Comparison of ENCODE assay signal across 8 cellular contexts in the genomic region with DNA sequence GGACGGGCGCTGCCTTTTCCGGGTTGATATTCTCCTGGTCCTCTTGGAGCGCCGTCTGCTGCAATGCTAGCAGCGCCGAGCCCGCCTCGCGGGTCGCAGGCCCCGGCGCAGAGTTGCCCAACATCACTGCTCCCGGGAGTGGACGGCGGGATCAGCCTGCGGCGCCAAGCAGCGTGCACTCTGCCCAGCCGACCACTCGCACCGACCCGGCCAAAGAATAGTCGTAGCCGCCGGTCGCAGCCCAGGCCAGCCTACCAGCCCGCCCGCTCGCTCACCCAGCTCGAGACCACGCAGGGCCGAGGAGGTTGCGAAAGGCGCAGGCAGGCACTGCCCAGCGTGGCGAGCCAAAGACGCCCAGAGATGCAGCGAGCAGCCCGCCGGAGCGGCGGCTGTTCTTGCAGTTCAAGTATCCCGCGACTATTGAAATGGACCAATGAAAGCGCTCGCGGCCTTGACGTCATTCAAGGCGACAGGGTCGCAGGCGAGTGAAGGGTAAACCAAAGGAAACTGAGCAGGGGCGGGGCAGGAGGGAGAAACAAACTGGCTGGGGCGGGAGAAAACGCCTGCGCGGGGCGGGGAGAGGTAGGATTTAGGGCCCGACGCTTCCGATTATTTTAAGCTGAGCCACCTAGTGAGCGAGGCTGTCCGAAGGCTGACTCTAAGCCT. TPM values are rescaled to one million over a fixed set of nuclear protein-coding genes. Genes with fewer than 3 reads are reported as not detected.
DNase-seq lines count a peak whose midpoint lies in the region; ATAC-seq and TF ChIP-seq lines count a peak whose summit lies in the region.

A gene (minus strand): TSS at position 379 of the 666 bp plus-strand sequence. CDS start 255 bp downstream, at position 124.

- POLR2A ChIA-PET in BJ (lab: Charles Lee) = interaction anchor here (0.7 kb wide), 1 partner anchor 46 kb away, joined by 6 read pairs; no protein-coding TSS in a partner anchor

- H3K4me1 Mint-ChIP-seq in activated CD4-positive, alpha-beta T cell treated with anti-CD3 and anti-CD28 coated beads, Interleukin-2, amount 10 ng/mL, durations not matched to agents 24 days and 14 days = peaks cover 31% of the 10 kb centered on the region

- no peaks in the 10 kb centered on the region for H3K27me3 ChIP-seq in BJ (ENCODE audit: control insufficient read depth, insufficient read depth, low read length)

- peak within 1 kb of the TSS; percentile 98 for H3K4me3 Mint-ChIP-seq in activated CD4-positive, alpha-beta T cell treated with anti-CD3 and anti-CD28 coated beads, Interleukin-2, amount 10 ng/mL, durations not matched to agents 24 days and 14 days

- CTCF ChIA-PET in BJ (lab: Yijun Ruan, JAX) = interaction anchor here (0.7 kb wide), 1 partner anchor 87 kb away, joined by 3 read pairs; no protein-coding TSS in a partner anchor

- no peaks in the 10 kb centered on the region for H3K9me3 Mint-ChIP-seq in activated CD4-positive, alpha-beta T cell treated with anti-CD3 and anti-CD28 coated beads, Interleukin-2, amount 10 ng/mL, durations not matched to agents 24 days and 14 days

- H3K36me3 ChIP-seq in BJ (ENCODE audit: control insufficient read depth, insufficient read depth, low read length) = no peaks in the 10 kb centered on the region

- peak; percentile 95 for ATAC-seq in GM19324 (IDR thresholded peaks at IDR 0.05; ENCODE audit: low FRiP score, unreplicated experiment)
- peak; percentile 90 for ATAC-seq in HG03469 (IDR thresholded peaks at IDR 0.05; ENCODE audit: unreplicated experiment)
- peak; percentile 97 for ATAC-seq in left colon

- intact Hi-C loops in activated CD4-positive, alpha-beta T cell treated with anti-CD3 and anti-CD28 coated beads, Interleukin-2, amount 10 ng/mL, durations not matched to agents 24 days and 14 days (cut with micrococcal nuclease) = loop anchor here (1.0 to 5.0 kb wide), 6 partner anchors 22 to 754 kb away; a partner anchor contains a TSS
- intact Hi-C loops in left colon (cut with DNase I, micrococcal nuclease) = no loop called here

- H3K27ac Mint-ChIP-seq in activated CD4-positive, alpha-beta T cell treated with anti-CD3 and anti-CD28 coated beads, Interleukin-2, amount 10 ng/mL, durations not matched to agents 24 days and 14 days = peak within 1 kb of the TSS; percentile 97

- H3K4me3 ChIP-seq in BJ (ENCODE audit: low read depth, low read length) = peak within 1 kb of the TSS; percentile 85

- no peaks in the 10 kb centered on the region for H3K27me3 Mint-ChIP-seq in activated CD4-positive, alpha-beta T cell treated with anti-CD3 and anti-CD28 coated beads, Interleukin-2, amount 10 ng/mL, durations not matched to agents 24 days and 14 days

- 0 out of 2 replicates have a peak, but pooled peaks have one; percentile 13 for TF ChIP-seq CTCF in BJ (IDR thresholded peaks at IDR 0.05; ENCODE audit: insufficient read depth, low read depth, low read length)

- H3K36me3 Mint-ChIP-seq in activated CD4-positive, alpha-beta T cell treated with anti-CD3 and anti-CD28 coated beads, Interleukin-2, amount 10 ng/mL, durations not matched to agents 24 days and 14 days (ENCODE audit: low read depth) = peaks cover 32% of the 10 kb centered on the region

- DNase-seq in BJ (ENCODE audit: low read depth) (peak; percentile 69), NCI-H526 treated with DMSO at 0.1 percent for 48 hours (lab: John Stamatoyannopoulos, UW) (peak; percentile 93), cortex of kidney (lab: John Stamatoyannopoulos, UW) (peak; percentile 44), left colon (peak; percentile 97 to 98)
- DNase-seq in activated CD4-positive, alpha-beta T cell treated with anti-CD3 and anti-CD28 coated beads, Interleukin-2, amount 10 ng/mL, durations not matched to agents 24 days and 14 days = peak; percentile 99
- peak; percentile 97 for DNase-seq in stimulated activated CD4-positive, alpha-beta T cell treated with anti-CD3 and anti-CD28 coated beads, Interleukin-1b, Interleukin-23, amount 100 ng/mL, for 48 hours

RNA-seq across cellular contexts. Expression of the gene that starts here (rescaled TPM):
- polyA plus RNA-seq in BJ (2011; rRNA removed) = 26.8 and 39.7 TPM in 2 replicates
- polyA minus RNA-seq in BJ (2011; rRNA and poly(A)+ RNA removed) = 10.0 and 13.3 TPM in 2 replicates
- 72.0 and 73.4 TPM in 2 replicates for total RNA-seq in activated CD4-positive, alpha-beta T cell treated with anti-CD3 and anti-CD28 coated beads, Interleukin-2, amount 10 ng/mL, durations not matched to agents 24 days and 14 days
- 1 to 10 TPM; 3.6 to 10.0 TPM for total RNA-seq in left colon

Comparison
In these comparisons a context has a peak if more than half of its experiments do, and no peak if none do; other contexts are left out.
1. Peak in every context shown above with its lines: DNase-seq, ATAC-seq and H3K4me3 ChIP-seq.
2. DNase-seq: peak in every context shown above with its lines; median percentile 99 in activated CD4-positive, alpha-beta T cell treated with anti-CD3 and anti-CD28 coated beads, Interleukin-2, amount 10 ng/mL, durations not matched to agents 24 days and 14 days; 98 in left colon; 97 in stimulated activated CD4-positive, alpha-beta T cell treated with anti-CD3 and anti-CD28 coated beads, Interleukin-1b, Interleukin-23, amount 100 ng/mL, for 48 hours; 93 in NCI-H526 treated with DMSO at 0.1 percent for 48 hours; 69 in BJ; 44 in cortex of kidney.